In genomic region chr4:70037559-70037958, GRCh38 we compare ENCODE assay signal across 15 cellular contexts. TPM values are rescaled to one million over a fixed set of nuclear protein-coding genes. Genes with fewer than 3 reads are reported as not detected.
"Had no signal": no experiment of that assay in that cellular context is flagged by ENCODE, and none has a peak within 500 bp of the region (broad histone marks: within the 10 kb centered on the region; RNA-seq: fewer than 3 reads in every experiment).

No MANE protein-coding gene starts in this region.

RNA-seq across cellular contexts. Expression of gene HTN3, which starts 9.3 kb away (rescaled TPM):
- total RNA-seq: activated B cell treated with CpG ODN at 0.5 μM for 24 hours; activated CD4-positive, alpha-beta memory T cell treated with anti-CD3 and anti-CD28 coated beads for 36 hours; activated CD4-positive, alpha-beta memory T cell treated with anti-CD3 and anti-CD28 coated beads, Interleukin-2, amount 10 ng/mL, durations not matched to agents 7 days and 5 days; activated CD4-positive, alpha-beta T cell treated with anti-CD3 and anti-CD28 coated beads for 36 hours; activated CD4-positive, alpha-beta T cell treated with anti-CD3 and anti-CD28 coated beads, Interleukin-2, amount 10 ng/mL, durations not matched to agents 24 days and 14 days; activated CD4-positive, alpha-beta T cell treated with anti-CD3 and anti-CD28 coated beads, Interleukin-2, amount 10 ng/mL, durations not matched to agents 7 days and 5 days; activated CD8-positive, alpha-beta memory T cell treated with anti-CD3 and anti-CD28 coated beads for 36 hours; activated CD8-positive, alpha-beta memory T cell treated with anti-CD3 and anti-CD28 coated beads, Interleukin-2, amount 10 ng/mL, durations not matched to agents 7 days and 5 days; activated CD8-positive, alpha-beta T cell treated with anti-CD3 and anti-CD28 coated beads for 36 hours; activated CD8-positive, alpha-beta T cell treated with anti-CD3 and anti-CD28 coated beads, Interleukin-2, amount 10 ng/mL, durations not matched to agents 7 days and 5 days; T-cell; T-helper 1 cell treated with Interleukin-12 subunit alpha and Interleukin-12 subunit beta and Interleukin-4 antibody, amounts not matched to agents 30 ng/mL and 1 ng/mL, for 36 hours; T-helper 17 cell; T-helper 2 cell treated with Interferon-gamma antibody and Interleukin-4, amounts not matched to agents 100 ng/mL and 5 ng/mL, for 36 hours; WTC11 had no signal

RNA-seq across cellular contexts. Expression of gene HTN1, which starts 12.7 kb away (rescaled TPM):
- total RNA-seq: activated B cell treated with CpG ODN at 0.5 μM for 24 hours; activated CD4-positive, alpha-beta memory T cell treated with anti-CD3 and anti-CD28 coated beads for 36 hours; activated CD4-positive, alpha-beta memory T cell treated with anti-CD3 and anti-CD28 coated beads, Interleukin-2, amount 10 ng/mL, durations not matched to agents 7 days and 5 days; activated CD4-positive, alpha-beta T cell treated with anti-CD3 and anti-CD28 coated beads for 36 hours; activated CD4-positive, alpha-beta T cell treated with anti-CD3 and anti-CD28 coated beads, Interleukin-2, amount 10 ng/mL, durations not matched to agents 24 days and 14 days; activated CD4-positive, alpha-beta T cell treated with anti-CD3 and anti-CD28 coated beads, Interleukin-2, amount 10 ng/mL, durations not matched to agents 7 days and 5 days; activated CD8-positive, alpha-beta memory T cell treated with anti-CD3 and anti-CD28 coated beads for 36 hours; activated CD8-positive, alpha-beta memory T cell treated with anti-CD3 and anti-CD28 coated beads, Interleukin-2, amount 10 ng/mL, durations not matched to agents 7 days and 5 days; activated CD8-positive, alpha-beta T cell treated with anti-CD3 and anti-CD28 coated beads for 36 hours; activated CD8-positive, alpha-beta T cell treated with anti-CD3 and anti-CD28 coated beads, Interleukin-2, amount 10 ng/mL, durations not matched to agents 7 days and 5 days; T-cell; T-helper 1 cell treated with Interleukin-12 subunit alpha and Interleukin-12 subunit beta and Interleukin-4 antibody, amounts not matched to agents 30 ng/mL and 1 ng/mL, for 36 hours; T-helper 17 cell; T-helper 2 cell treated with Interferon-gamma antibody and Interleukin-4, amounts not matched to agents 100 ng/mL and 5 ng/mL, for 36 hours; WTC11 had no signal

RNA-seq across cellular contexts. Expression of gene STATH, which starts 41.8 kb away (rescaled TPM):
- total RNA-seq: activated B cell treated with CpG ODN at 0.5 μM for 24 hours; activated CD4-positive, alpha-beta memory T cell treated with anti-CD3 and anti-CD28 coated beads for 36 hours; activated CD4-positive, alpha-beta memory T cell treated with anti-CD3 and anti-CD28 coated beads, Interleukin-2, amount 10 ng/mL, durations not matched to agents 7 days and 5 days; activated CD4-positive, alpha-beta T cell treated with anti-CD3 and anti-CD28 coated beads for 36 hours; activated CD4-positive, alpha-beta T cell treated with anti-CD3 and anti-CD28 coated beads, Interleukin-2, amount 10 ng/mL, durations not matched to agents 24 days and 14 days; activated CD4-positive, alpha-beta T cell treated with anti-CD3 and anti-CD28 coated beads, Interleukin-2, amount 10 ng/mL, durations not matched to agents 7 days and 5 days; activated CD8-positive, alpha-beta memory T cell treated with anti-CD3 and anti-CD28 coated beads for 36 hours; activated CD8-positive, alpha-beta memory T cell treated with anti-CD3 and anti-CD28 coated beads, Interleukin-2, amount 10 ng/mL, durations not matched to agents 7 days and 5 days; activated CD8-positive, alpha-beta T cell treated with anti-CD3 and anti-CD28 coated beads for 36 hours; activated CD8-positive, alpha-beta T cell treated with anti-CD3 and anti-CD28 coated beads, Interleukin-2, amount 10 ng/mL, durations not matched to agents 7 days and 5 days; T-cell; T-helper 1 cell treated with Interleukin-12 subunit alpha and Interleukin-12 subunit beta and Interleukin-4 antibody, amounts not matched to agents 30 ng/mL and 1 ng/mL, for 36 hours; T-helper 17 cell; T-helper 2 cell treated with Interferon-gamma antibody and Interleukin-4, amounts not matched to agents 100 ng/mL and 5 ng/mL, for 36 hours; WTC11 had no signal
